Comparison of ENCODE assay signal across 8 cellular contexts in the genomic region with DNA sequence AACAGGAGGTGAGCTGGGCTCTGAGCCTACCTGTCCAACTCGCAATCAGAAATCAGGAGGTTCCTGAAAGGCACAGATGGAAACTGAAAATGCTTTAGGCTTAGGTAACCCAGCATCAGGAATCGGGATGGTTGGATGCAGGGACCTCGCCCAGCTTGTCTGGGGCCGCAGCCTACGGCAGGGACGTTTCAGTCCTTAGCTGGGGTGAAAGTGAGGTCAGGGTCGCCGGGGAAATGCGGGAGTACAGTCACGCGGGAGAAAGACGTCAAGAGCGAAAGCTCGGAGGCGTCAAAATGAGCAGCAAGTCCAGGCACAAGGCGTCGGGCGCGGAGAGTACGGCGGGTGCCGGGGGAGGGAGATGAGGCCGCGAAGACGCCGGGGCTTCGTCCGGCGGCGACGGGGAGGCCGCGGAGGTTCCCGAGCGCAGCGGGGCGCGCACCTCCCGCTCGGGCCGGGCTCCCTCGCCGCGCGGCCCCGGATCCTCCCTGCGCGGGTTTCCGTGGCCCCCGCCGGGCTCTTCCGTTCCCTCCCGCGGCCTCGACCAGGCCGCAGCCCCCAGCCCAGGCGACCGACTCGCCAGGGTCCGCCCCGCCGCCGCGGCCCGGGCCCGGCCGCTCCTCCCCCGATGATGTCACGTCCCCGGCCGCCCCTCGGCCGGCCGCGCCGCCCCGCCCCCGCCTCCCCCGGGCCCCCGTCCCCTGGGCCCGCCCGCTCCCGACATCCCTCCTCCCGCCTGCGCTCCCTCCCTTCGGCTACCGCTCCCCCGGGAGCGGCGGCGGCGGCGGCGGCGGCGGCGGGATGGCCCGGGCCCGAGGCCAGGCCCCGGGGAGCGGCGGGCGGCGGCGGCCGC. TPM values are rescaled to one million over a fixed set of nuclear protein-coding genes. Genes with fewer than 3 reads are reported as not detected.
DNase-seq lines count a peak whose midpoint lies in the region; ATAC-seq and TF ChIP-seq lines count a peak whose summit lies in the region.

A gene with protein sequence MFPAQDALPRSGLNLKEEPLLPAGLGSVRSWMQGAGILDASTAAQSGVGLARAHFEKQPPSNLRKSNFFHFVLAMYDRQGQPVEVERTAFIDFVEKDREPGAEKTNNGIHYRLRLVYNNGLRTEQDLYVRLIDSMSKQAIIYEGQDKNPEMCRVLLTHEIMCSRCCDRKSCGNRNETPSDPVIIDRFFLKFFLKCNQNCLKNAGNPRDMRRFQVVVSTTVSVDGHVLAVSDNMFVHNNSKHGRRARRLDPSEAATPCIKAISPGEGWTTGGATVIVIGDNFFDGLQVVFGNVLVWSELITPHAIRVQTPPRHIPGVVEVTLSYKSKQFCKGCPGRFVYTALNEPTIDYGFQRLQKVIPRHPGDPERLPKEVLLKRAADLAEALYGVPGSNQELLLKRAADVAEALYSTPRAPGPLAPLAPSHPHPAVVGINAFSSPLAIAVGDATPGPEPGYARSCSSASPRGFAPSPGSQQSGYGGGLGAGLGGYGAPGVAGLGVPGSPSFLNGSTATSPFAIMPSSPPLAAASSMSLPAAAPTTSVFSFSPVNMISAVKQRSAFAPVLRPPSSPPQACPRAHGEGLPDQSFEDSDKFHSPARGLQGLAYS (plus strand): TSS at position 745 of the 850 bp plus-strand sequence. CDS start 866 bp downstream, outside the sequence.

- H3K27ac Mint-ChIP-seq in central memory CD8-positive, alpha-beta T cell (ENCODE audit: low read depth), result peak within 1 kb of the TSS; percentile 86

- H3K27me3 ChIP-seq in layer of hippocampus (ENCODE audit: control insufficient read depth, insufficient read depth, low read length), result no peaks in the 10 kb centered on the region
- H3K27me3 ChIP-seq in spleen (replicated peaks in 1 of 7), result peaks cover 0 to 86% (median 35%) of the 10 kb centered on the region in 7 donors

- H3K27ac ChIP-seq in layer of hippocampus (ENCODE audit: low read depth, low read length) (peak within 1 kb of the TSS; percentile 65), spleen (peak within 1 kb of the TSS; percentile 20 to 80 (median 70))

- no peaks in the 10 kb centered on the region for H3K9me3 Mint-ChIP-seq in central memory CD8-positive, alpha-beta T cell

- H3K9me3 ChIP-seq in spleen, result no peaks in the 10 kb centered on the region

- peak within 1 kb of the TSS; percentile 88 for H3K4me3 Mint-ChIP-seq in central memory CD8-positive, alpha-beta T cell

- peaks cover 47% of the 10 kb centered on the region for H3K27me3 Mint-ChIP-seq in central memory CD8-positive, alpha-beta T cell

- no peak for TF ChIP-seq CTCF in spleen (IDR thresholded peaks at IDR 0.05 in 8 of 11, conservative IDR thresholded peaks at IDR 0.05 in 3 of 11)

- H3K36me3 ChIP-seq in spleen, result no peaks in the 10 kb centered on the region

- DNase-seq in 8988T, result peak; percentile 98
- no peak for DNase-seq in central memory CD8-positive, alpha-beta T cell (ENCODE audit: low spot score in 2 of 2)
- peak; percentile 70 for DNase-seq in spleen
- no peak for DNase-seq in AML-193 (lab: John Stamatoyannopoulos, UW)

- H3K36me3 Mint-ChIP-seq in central memory CD8-positive, alpha-beta T cell (ENCODE audit: insufficient read depth), result peaks cover 6% of the 10 kb centered on the region

- peak within 1 kb of the TSS; percentile 6 to 76 (median 48) for H3K4me3 ChIP-seq in spleen

- peaks cover 11 to 37% (median 27%) of the 10 kb centered on the region in 6 donors for H3K4me1 ChIP-seq in spleen

- TF ChIP-seq POLR2A in spleen (IDR thresholded peaks at IDR 0.05), result no peak

- ATAC-seq in GM18498 (IDR thresholded peaks at IDR 0.05; ENCODE audit: unreplicated experiment), result peak; percentile 44
- ATAC-seq in SK-N-SH treated with all-trans-retinoic acid at 6 μM for 48 hours, result peak; percentile 17
- ATAC-seq in central memory CD8-positive, alpha-beta T cell (replicated peaks; ENCODE audit: extremely low read depth, poor library complexity, severe bottlenecking), result peak; percentile 11
- no peak for ATAC-seq in HG02973 (IDR thresholded peaks at IDR 0.05; ENCODE audit: unreplicated experiment)

- intact Hi-C loops in spleen (cut with DNase I; ENCODE audit: low total_unique reads), result no loop called here

- H3K4me1 Mint-ChIP-seq in central memory CD8-positive, alpha-beta T cell, result peaks cover 34% of the 10 kb centered on the region

- 5 to 16% (median 10%) methylated on average over 31 to 106 of the region's 106 CpGs for WGBS in spleen, 5 donors

TF ChIP-seq in SK-N-SH treated with all-trans-retinoic acid at 6 μM for 48 hours, 23 proteins besides CTCF, POLR2A, EP300 and RAD21:
- no peak for TF ChIP-seq PPARA (CRISPR knock-in tag; IDR thresholded peaks at IDR 0.05; ENCODE audit: borderline replicate concordance)
- TF ChIP-seq, protein P1, sequence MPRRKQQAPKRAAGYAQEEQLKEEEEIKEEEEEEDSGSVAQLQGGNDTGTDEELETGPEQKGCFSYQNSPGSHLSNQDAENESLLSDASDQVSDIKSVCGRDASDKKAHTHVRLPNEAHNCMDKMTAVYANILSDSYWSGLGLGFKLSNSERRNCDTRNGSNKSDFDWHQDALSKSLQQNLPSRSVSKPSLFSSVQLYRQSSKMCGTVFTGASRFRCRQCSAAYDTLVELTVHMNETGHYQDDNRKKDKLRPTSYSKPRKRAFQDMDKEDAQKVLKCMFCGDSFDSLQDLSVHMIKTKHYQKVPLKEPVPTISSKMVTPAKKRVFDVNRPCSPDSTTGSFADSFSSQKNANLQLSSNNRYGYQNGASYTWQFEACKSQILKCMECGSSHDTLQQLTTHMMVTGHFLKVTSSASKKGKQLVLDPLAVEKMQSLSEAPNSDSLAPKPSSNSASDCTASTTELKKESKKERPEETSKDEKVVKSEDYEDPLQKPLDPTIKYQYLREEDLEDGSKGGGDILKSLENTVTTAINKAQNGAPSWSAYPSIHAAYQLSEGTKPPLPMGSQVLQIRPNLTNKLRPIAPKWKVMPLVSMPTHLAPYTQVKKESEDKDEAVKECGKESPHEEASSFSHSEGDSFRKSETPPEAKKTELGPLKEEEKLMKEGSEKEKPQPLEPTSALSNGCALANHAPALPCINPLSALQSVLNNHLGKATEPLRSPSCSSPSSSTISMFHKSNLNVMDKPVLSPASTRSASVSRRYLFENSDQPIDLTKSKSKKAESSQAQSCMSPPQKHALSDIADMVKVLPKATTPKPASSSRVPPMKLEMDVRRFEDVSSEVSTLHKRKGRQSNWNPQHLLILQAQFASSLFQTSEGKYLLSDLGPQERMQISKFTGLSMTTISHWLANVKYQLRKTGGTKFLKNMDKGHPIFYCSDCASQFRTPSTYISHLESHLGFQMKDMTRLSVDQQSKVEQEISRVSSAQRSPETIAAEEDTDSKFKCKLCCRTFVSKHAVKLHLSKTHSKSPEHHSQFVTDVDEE (CRISPR knock-in tag; IDR thresholded peaks at IDR 0.05), result peak; percentile 22; the same call in 1 of the 2 replicates
- peak; percentile 47; the same call in 1 of the 2 replicates for TF ChIP-seq CSDC2 (CRISPR knock-in tag; IDR thresholded peaks at IDR 0.05)

RNA-seq across cellular contexts. Expression of the gene that starts here (rescaled TPM):
- 10 to 100 TPM in 2 of 7 donors, 1 to 10 TPM in 5; 3.9 to 19.2 (median 6.9) TPM for total RNA-seq in spleen
- polyA plus RNA-seq in spleen, result 1 to 10 TPM; 2.5 to 4.8 (median 4.8) TPM

Comparison
In these comparisons a context has a peak if more than half of its experiments do, and no peak if none do; other contexts are left out.
1. DNase-seq: peak in 8988T (single experiment) and spleen (single experiment); none in central memory CD8-positive, alpha-beta T cell (0 of 2) and AML-193 (0 of 2).